In genomic region chr3:142723665-142723967, GRCh38 we compare ENCODE assay signal across 8 cellular contexts. TPM values are rescaled to one million over a fixed set of nuclear protein-coding genes. Genes with fewer than 3 reads are reported as not detected.
DNase-seq lines count a peak whose midpoint lies in the region; ATAC-seq and TF ChIP-seq lines count a peak whose summit lies in the region.

No MANE protein-coding gene starts in this region.

- H3K9ac ChIP-seq in DND-41 (ENCODE audit: low read depth, low read length) (no peak overlapping the region), iPS-18a (ENCODE audit: low read length) (peak overlapping the region; percentile 50)

- H3K4me3 ChIP-seq in DND-41 (ENCODE audit: low read depth in 1 of 2, low read length in 2 of 2) (peak overlapping the region in 1 of 2 experiments; percentile 58; a peak in 2 of 4 replicates), iPS-18a (ENCODE audit: low read length) (peak overlapping the region; percentile 95), thyroid gland (replicated peaks in 1 of 3) (peak overlapping the region in 1 of 3 donors; percentile 78)

- no peaks in the 10 kb centered on the region for H4K20me1 ChIP-seq in DND-41 (ENCODE audit: insufficient read depth, low read length)

- intact Hi-C loops in thyroid gland (cut with DNase I) = loop anchor here (10.0 kb wide), 1 partner anchor 139 kb away; no protein-coding TSS in a partner anchor

- peaks cover 18% of the 10 kb centered on the region for H3K4me1 ChIP-seq in DND-41 (ENCODE audit: insufficient read depth, low read length)
- H3K4me1 ChIP-seq in iPS-18a (ENCODE audit: control insufficient read depth, low read depth, low read length) = no peaks in the 10 kb centered on the region
- H3K4me1 ChIP-seq in thyroid gland = no peaks in the 10 kb centered on the region

- H3K27me3 ChIP-seq in DND-41 (ENCODE audit: insufficient read depth, low read length, poor library complexity) (peaks cover 13% of the 10 kb centered on the region), iPS-18a (ENCODE audit: control insufficient read depth, insufficient read depth, low read length) (no peaks in the 10 kb centered on the region), thyroid gland (no peaks in the 10 kb centered on the region)

- peak overlapping the region; percentile 68 for H3K4me2 ChIP-seq in DND-41 (ENCODE audit: insufficient read depth, low read length)

- no peaks in the 10 kb centered on the region for H3K36me3 ChIP-seq in DND-41 (ENCODE audit: insufficient read depth, low read length)
- no peaks in the 10 kb centered on the region for H3K36me3 ChIP-seq in iPS-18a (ENCODE audit: control insufficient read depth, low read depth, low read length)
- H3K36me3 ChIP-seq in thyroid gland = no peaks in the 10 kb centered on the region

- no peaks in the 10 kb centered on the region for H3K36me3 Mint-ChIP-seq in HFFc6 (ENCODE audit: low read depth)
- no peaks in the 10 kb centered on the region for H3K36me3 Mint-ChIP-seq in activated CD4-positive, alpha-beta memory T cell treated with anti-CD3 and anti-CD28 coated beads, Interleukin-2, amount 10 ng/mL, durations not matched to agents 7 days and 5 days (ENCODE audit: low read depth)

- POLR2A ChIA-PET in activated CD4-positive, alpha-beta memory T cell treated with anti-CD3 and anti-CD28 coated beads, Interleukin-2, amount 10 ng/mL, durations not matched to agents 7 days and 5 days (lab: Charles Lee) = interaction anchor here (0.5 to 2.8 kb wide), 8 partner anchors 9 to 927 kb away, joined by 3 to 16 read pairs (median 4); partner anchors contain the start of gene ATR

- DNase-seq in DND-41 (peak; percentile 90), HFFc6 (no peak), thyroid gland (no peak), NCI-H146 (lab: John Stamatoyannopoulos, UW) (no peak)
- DNase-seq in activated CD4-positive, alpha-beta memory T cell treated with anti-CD3 and anti-CD28 coated beads, Interleukin-2, amount 10 ng/mL, durations not matched to agents 7 days and 5 days = no peak

- peaks cover 5% of the 10 kb centered on the region for H3K27me3 Mint-ChIP-seq in HFFc6 (ENCODE audit: insufficient read depth)
- peaks cover 58% of the 10 kb centered on the region for H3K27me3 Mint-ChIP-seq in activated CD4-positive, alpha-beta memory T cell treated with anti-CD3 and anti-CD28 coated beads, Interleukin-2, amount 10 ng/mL, durations not matched to agents 7 days and 5 days

- peak overlapping the region; percentile 89; the same call in 1 of the 2 replicates for H3K27ac Mint-ChIP-seq in HFFc6
- no peak overlapping the region for H3K27ac Mint-ChIP-seq in activated CD4-positive, alpha-beta memory T cell treated with anti-CD3 and anti-CD28 coated beads, Interleukin-2, amount 10 ng/mL, durations not matched to agents 7 days and 5 days

- no peaks in the 10 kb centered on the region for H3K9me3 ChIP-seq in DND-41 (ENCODE audit: insufficient read depth, low read length, severe bottlenecking)
- no peaks in the 10 kb centered on the region for H3K9me3 ChIP-seq in iPS-18a (ENCODE audit: control insufficient read depth, low read depth, low read length)
- H3K9me3 ChIP-seq in thyroid gland = no peaks in the 10 kb centered on the region

- peaks cover 21% of the 10 kb centered on the region for H3K4me1 Mint-ChIP-seq in HFFc6 (ENCODE audit: low read depth)
- peaks cover 12% of the 10 kb centered on the region for H3K4me1 Mint-ChIP-seq in activated CD4-positive, alpha-beta memory T cell treated with anti-CD3 and anti-CD28 coated beads, Interleukin-2, amount 10 ng/mL, durations not matched to agents 7 days and 5 days

- H3K79me2 ChIP-seq in DND-41 (ENCODE audit: insufficient read depth, low read length) = no peaks in the 10 kb centered on the region

- H3K27ac ChIP-seq in DND-41 (ENCODE audit: low read length) (no peak overlapping the region), iPS-18a (ENCODE audit: low read length) (no peak overlapping the region), thyroid gland (peak overlapping the region in 2 of 3 donors; percentile 80 to 82)

- peak overlapping the region; percentile 94 for H3K4me3 Mint-ChIP-seq in HFFc6
- peak overlapping the region; percentile 81 for H3K4me3 Mint-ChIP-seq in activated CD4-positive, alpha-beta memory T cell treated with anti-CD3 and anti-CD28 coated beads, Interleukin-2, amount 10 ng/mL, durations not matched to agents 7 days and 5 days

- 0 to 4% methylated on average over 7 to 10 of the region's 10 CpGs for WGBS in thyroid gland, 2 donors

- H2AFZ ChIP-seq in DND-41 (ENCODE audit: low read depth, low read length) = no peak overlapping the region

- TF ChIP-seq POLR2A in thyroid gland (IDR thresholded peaks at IDR 0.05) = no peak

- ATAC-seq in DND-41 (ENCODE audit: insufficient read depth, low read depth) = no peak
- no peak for ATAC-seq in GM18861 (IDR thresholded peaks at IDR 0.05; ENCODE audit: unreplicated experiment)
- no peak for ATAC-seq in GM21367 (IDR thresholded peaks at IDR 0.05; ENCODE audit: unreplicated experiment)

- CTCF ChIA-PET in activated CD4-positive, alpha-beta memory T cell treated with anti-CD3 and anti-CD28 coated beads, Interleukin-2, amount 10 ng/mL, durations not matched to agents 7 days and 5 days (lab: Charles Lee) = interaction anchor here (1.2 kb wide), 1 partner anchor 147 kb away, joined by 4 read pairs; no protein-coding TSS in a partner anchor

- H3K9me3 Mint-ChIP-seq in HFFc6 = no peaks in the 10 kb centered on the region; the same call in 1 of the 2 replicates
- H3K9me3 Mint-ChIP-seq in activated CD4-positive, alpha-beta memory T cell treated with anti-CD3 and anti-CD28 coated beads, Interleukin-2, amount 10 ng/mL, durations not matched to agents 7 days and 5 days = no peaks in the 10 kb centered on the region

- no peak for TF ChIP-seq CTCF in DND-41 (IDR thresholded peaks at IDR 0.05; ENCODE audit: borderline replicate concordance, extremely low read depth, low read length, poor library complexity, severe bottlenecking)
- no peak for TF ChIP-seq CTCF in HFFc6 (IDR thresholded peaks at IDR 0.05)
- no peak for TF ChIP-seq CTCF in thyroid gland (IDR thresholded peaks at IDR 0.05)

RNA-seq across cellular contexts. Expression of gene TRPC1, which starts 0.2 kb away (rescaled TPM):
- total RNA-seq in HFFc6 (2021; fragmentation: NEBNext Ultra II Directional; extraction: Animal tissue kit (Norgen Biotek cat#: 25700)) = 10 to 100 TPM in 4 of 6 experiments, 1 to 10 TPM in 2; 8.9 to 14.6 (median 11.1) TPM
- total RNA-seq in activated CD4-positive, alpha-beta memory T cell treated with anti-CD3 and anti-CD28 coated beads, Interleukin-2, amount 10 ng/mL, durations not matched to agents 7 days and 5 days = 1 to 10 TPM; 3.0 TPM
- total RNA-seq in thyroid gland = 10 to 100 TPM; 18.2 to 22.5 (median 20.4) TPM

Comparison
In these comparisons a context has a peak if more than half of its experiments do, and no peak if none do; other contexts are left out.
1. H3K27ac ChIP-seq: peak in thyroid gland (2 of 3); none in DND-41 (single experiment) and iPS-18a (single experiment).